ENCODE assay signal across 8 cellular contexts in the genomic region with DNA sequence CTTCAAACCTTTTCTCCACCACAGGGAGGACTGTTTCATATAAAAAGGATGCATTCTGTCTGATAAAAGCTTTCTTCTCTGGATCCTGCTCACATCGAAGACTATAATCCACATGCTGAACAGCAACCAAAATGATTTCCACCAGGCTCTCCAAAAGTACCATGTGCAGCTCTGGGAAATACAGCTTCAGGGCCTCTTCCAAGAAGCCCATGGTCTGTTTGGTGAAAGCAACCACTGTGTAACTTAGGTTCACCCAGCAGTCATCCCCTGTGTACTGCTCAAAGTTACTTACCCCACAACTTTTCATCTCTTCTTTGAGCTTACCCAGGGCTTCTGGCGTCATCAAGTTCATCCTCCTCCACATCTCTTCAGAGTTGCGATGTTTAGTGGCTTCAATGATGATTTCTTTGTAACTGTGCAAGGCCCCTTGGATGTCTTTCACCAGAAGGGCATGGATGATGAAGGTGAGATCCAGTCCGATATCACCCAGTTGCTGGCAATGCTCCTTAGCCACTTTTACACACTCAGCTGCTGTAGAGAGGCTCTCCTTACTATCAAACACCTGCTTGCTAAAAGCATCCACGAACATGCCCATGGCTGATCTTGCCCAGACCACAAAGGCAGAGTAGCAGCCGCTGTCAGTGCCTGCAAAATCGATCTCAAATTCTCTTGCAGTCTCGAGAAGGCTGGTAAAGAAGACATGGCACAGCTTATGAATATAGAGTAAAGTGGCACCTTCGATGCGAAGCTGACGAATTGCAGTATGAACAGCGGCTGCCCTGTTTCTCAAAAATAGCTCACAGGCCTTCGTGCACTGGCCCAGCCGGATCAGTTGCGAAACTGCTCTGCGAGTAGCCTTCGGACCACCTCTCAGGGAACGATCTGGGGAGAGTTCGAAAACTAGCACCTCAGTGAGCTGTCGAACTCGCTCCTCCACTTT. TPM values are rescaled to one million over a fixed set of nuclear protein-coding genes. Genes with fewer than 3 reads are reported as not detected.
DNase-seq lines count a peak whose midpoint lies in the region; ATAC-seq and TF ChIP-seq lines count a peak whose summit lies in the region.

No MANE protein-coding gene starts in this region.

- H3K27ac ChIP-seq in BLaER1 treated with 17β-estradiol and CSF1 and Interleukin-3, amounts not matched to agents 10 nM and 100 nM = peak overlapping the region in 7 of 11 experiments; percentile 82 to 94 (median 89); a peak in 7 of 22 replicates
- H3K27ac ChIP-seq in Karpas-422 (ENCODE audit: low read length) = no peak overlapping the region

- H2AFZ ChIP-seq in Karpas-422 (ENCODE audit: low read length) = no peak overlapping the region

- peaks cover 7 to 36% (median 16%) of the 10 kb centered on the region in 11 experiments; a peak in 11 of 22 replicates for H3K36me3 ChIP-seq in BLaER1 treated with 17β-estradiol and CSF1 and Interleukin-3, amounts not matched to agents 10 nM and 100 nM
- peaks cover 20% of the 10 kb centered on the region; the same call in 1 of the 2 replicates for H3K36me3 ChIP-seq in Karpas-422 (ENCODE audit: insufficient read depth, low read length)

- peak overlapping the region; percentile 100 for H3K4me3 Mint-ChIP-seq in natural killer cell

- intact Hi-C loops in natural killer cell (cut with micrococcal nuclease) = loop anchor here (5.0 kb wide), 1 partner anchor 359 kb away; the partner anchor contains the start of genes ARV1 and TTC13

- no peaks in the 10 kb centered on the region for H3K9me3 Mint-ChIP-seq in natural killer cell

- H3K9ac ChIP-seq in BLaER1 treated with 17β-estradiol and CSF1 and Interleukin-3, amounts not matched to agents 10 nM and 100 nM = peak overlapping the region; percentile 85 to 96 (median 92)
- peak overlapping the region; percentile 100 for H3K9ac ChIP-seq in Karpas-422 (ENCODE audit: low read length)

- peak overlapping the region; percentile 99 to 100 for H3K27ac Mint-ChIP-seq in natural killer cell

- H3K9me2 ChIP-seq in Karpas-422 (replicated peaks; ENCODE audit: insufficient read depth, low read length) = no peaks in the 10 kb centered on the region

- no peaks in the 10 kb centered on the region for H3K27me3 ChIP-seq in BLaER1 treated with 17β-estradiol and CSF1 and Interleukin-3, amounts not matched to agents 10 nM and 100 nM
- no peaks in the 10 kb centered on the region for H3K27me3 ChIP-seq in Karpas-422 (ENCODE audit: low read length)

- H3K36me3 Mint-ChIP-seq in natural killer cell = peaks cover 6% of the 10 kb centered on the region

- no peaks in the 10 kb centered on the region for H3K9me3 ChIP-seq in BLaER1 treated with 17β-estradiol and CSF1 and Interleukin-3, amounts not matched to agents 10 nM and 100 nM (replicated peaks in 1 of 11)
- H3K9me3 ChIP-seq in Karpas-422 (ENCODE audit: low read length) = no peaks in the 10 kb centered on the region

- no peak for DNase-seq in Karpas-422
- no peak for DNase-seq in choroid plexus epithelial cell (ENCODE audit: low read depth)
- DNase-seq in natural killer cell = no peak
- no peak for DNase-seq in NCI-H524 treated with DMSO at 0.1 percent for 48 hours (lab: John Stamatoyannopoulos, UW)

- no peaks in the 10 kb centered on the region for H3K27me3 Mint-ChIP-seq in natural killer cell (ENCODE audit: low read depth in 2 of 2)

- H4K20me1 ChIP-seq in BLaER1 treated with 17β-estradiol and CSF1 and Interleukin-3, amounts not matched to agents 10 nM and 100 nM = peaks cover 36 to 81% (median 62%) of the 10 kb centered on the region in 11 experiments
- peaks cover 37% of the 10 kb centered on the region for H4K20me1 ChIP-seq in Karpas-422 (ENCODE audit: insufficient read depth, low read depth, low read length)

- H3K4me1 ChIP-seq in BLaER1 treated with 17β-estradiol and CSF1 and Interleukin-3, amounts not matched to agents 10 nM and 100 nM = peaks cover 42 to 67% (median 59%) of the 10 kb centered on the region in 10 experiments
- H3K4me1 ChIP-seq in Karpas-422 (ENCODE audit: low read length) = peaks cover 51% of the 10 kb centered on the region

- ATAC-seq in natural killer cell (no peak), HG03457 (IDR thresholded peaks at IDR 0.05; ENCODE audit: unreplicated experiment) (no peak), GM18858 (IDR thresholded peaks at IDR 0.05; ENCODE audit: unreplicated experiment) (no peak)
- no peak for ATAC-seq in activated CD4-positive, CD25-positive, alpha-beta regulatory T cell treated with anti-CD3 and anti-CD28 coated beads, Interleukin-2, amount 50 U/mL, for 24 hours

- H3K4me2 ChIP-seq in BLaER1 treated with 17β-estradiol and CSF1 and Interleukin-3, amounts not matched to agents 10 nM and 100 nM = peak overlapping the region; percentile 93 to 100 (median 99)
- peak overlapping the region; percentile 96 for H3K4me2 ChIP-seq in Karpas-422 (ENCODE audit: low read depth, low read length, poor library complexity, severe bottlenecking)

- H3K4me3 ChIP-seq in BLaER1 treated with 17β-estradiol and CSF1 and Interleukin-3, amounts not matched to agents 10 nM and 100 nM = peak overlapping the region; percentile 80 to 99 (median 88)
- peak overlapping the region; percentile 100 for H3K4me3 ChIP-seq in Karpas-422 (ENCODE audit: low read length)
- H3K4me3 ChIP-seq in choroid plexus epithelial cell (ENCODE audit: low read depth, low read length) = peak overlapping the region; percentile 79

- H3K79me2 ChIP-seq in Karpas-422 (ENCODE audit: low read length) = peaks cover 81% of the 10 kb centered on the region

- TF ChIP-seq CTCF in choroid plexus epithelial cell (conservative IDR thresholded peaks at IDR 0.05; ENCODE audit: low read depth, low read length) (no peak), natural killer cell (IDR thresholded peaks at IDR 0.05) (no peak)

- H3K4me1 Mint-ChIP-seq in natural killer cell = peaks cover 64 to 71% of the 10 kb centered on the region in 2 donors

RNA-seq across cellular contexts. Expression of gene EXOC8, which starts 1.7 kb away (rescaled TPM):
- 12.1 and 12.6 TPM in 2 replicates for total RNA-seq in Karpas-422 (2014; rRNA removed; shearing (Covaris generic); ENCODE audit: low replicate concordance)
- total RNA-seq in natural killer cell = 10 to 100 TPM; 29.0 to 37.1 (median 34.7) TPM

RNA-seq across cellular contexts. Expression of gene SPRTN, which starts 2.2 kb away (rescaled TPM):
- 17.4 and 18.9 TPM in 2 replicates for total RNA-seq in Karpas-422 (2014; rRNA removed; shearing (Covaris generic); ENCODE audit: low replicate concordance)
- 10 to 100 TPM; 31.1 to 42.6 (median 36.6) TPM for total RNA-seq in natural killer cell
